In genomic region chr6:30915591-30915946, GRCh38 we compare ENCODE assay signal across 8 cellular contexts. TPM values are rescaled to one million over a fixed set of nuclear protein-coding genes. Genes with fewer than 3 reads are reported as not detected.
DNase-seq lines count a peak whose midpoint lies in the region; ATAC-seq and TF ChIP-seq lines count a peak whose summit lies in the region.

No MANE protein-coding gene starts in this region.

- peaks cover 0 to 21% (median 9%) of the 10 kb centered on the region in 4 donors for H3K4me1 ChIP-seq in right lobe of liver
- peaks cover 0 to 31% (median 25%) of the 10 kb centered on the region in 4 donors for H3K4me1 ChIP-seq in tibial artery

- H3K9me3 ChIP-seq in right lobe of liver: no peaks in the 10 kb centered on the region
- H3K9me3 ChIP-seq in tibial artery: no peaks in the 10 kb centered on the region

- TF ChIP-seq CTCF in LNCAP (IDR thresholded peaks at IDR 0.05) (peak; percentile 62), right lobe of liver (IDR thresholded peaks at IDR 0.05) (peak; percentile 38 to 67 (median 60)), tibial artery (IDR thresholded peaks at IDR 0.05) (peak; percentile 25 to 57)

- no peaks in the 10 kb centered on the region for H3K27me3 ChIP-seq in right lobe of liver
- no peaks in the 10 kb centered on the region for H3K27me3 ChIP-seq in tibial artery

- H3K36me3 ChIP-seq in right lobe of liver (peaks cover 0 to 33% (median 13%) of the 10 kb centered on the region in 4 donors), tibial artery (peaks cover 20 to 62% (median 46%) of the 10 kb centered on the region in 3 donors)

- WGBS in right lobe of liver (ENCODE audit: insufficient coverage, low coverage, low lambda C conversion rate, missing lambda C conversion rate): 12% methylated on average over 5 of the region's 5 CpGs

- no peak for TF ChIP-seq POLR2A in right lobe of liver (IDR thresholded peaks at IDR 0.05)

- intact Hi-C loops in right lobe of liver (cut with DNase I): no loop called here
- intact Hi-C loops in tibial artery (cut with DNase I; ENCODE audit: low total_unique reads): loop anchor here (2.0 kb wide), 1 partner anchor 171 kb away; no protein-coding TSS in a partner anchor

- H3K27ac ChIP-seq in right lobe of liver (peak overlapping the region in 2 of 3 donors; percentile 87 to 96), tibial artery (peak overlapping the region; percentile 85 to 87)

- H3K4me3 ChIP-seq in right lobe of liver (peak overlapping the region in 1 of 3 donors; percentile 91), tibial artery (no peak overlapping the region)

- ATAC-seq in right lobe of liver: peak in 1 of 4 donors; percentile 38
- no peak for ATAC-seq in HG03460 (IDR thresholded peaks at IDR 0.05; ENCODE audit: unreplicated experiment)

- DNase-seq in NCI-H2081 (lab: John Stamatoyannopoulos, UW): peak; percentile 36 to 37
- no peak for DNase-seq in NCI-H2081 treated with DMSO at 0.1 percent for 48 hours (lab: John Stamatoyannopoulos, UW)
- DNase-seq in SK-N-DZ (ENCODE audit: low spot score): peak; percentile 69
- peak; percentile 78 for DNase-seq in dermis blood vessel endothelial cell
- DNase-seq in right lobe of liver: peak in 1 of 3 donors; percentile 50
- no peak for DNase-seq in tibial artery

RNA-seq across cellular contexts. Expression of gene VARS2, which starts 1.5 kb away (rescaled TPM):
- 45.0 and 46.3 TPM in 2 replicates for polyA plus RNA-seq in SK-N-DZ (2014; cell fraction: cytosol; rRNA removed)
- 264 and 303 TPM in 2 replicates for polyA plus RNA-seq in SK-N-DZ (2014; cell fraction: nucleus; rRNA removed)
- 11.7 and 20.5 TPM in 2 replicates for total RNA-seq in dermis blood vessel endothelial cell
- total RNA-seq in right lobe of liver: 10 to 100 TPM; 21.5 to 36.1 (median 25.9) TPM

RNA-seq across cellular contexts. Expression of gene GTF2H4, which starts 7.6 kb away (rescaled TPM):
- 21.0 and 21.8 TPM in 2 replicates for polyA plus RNA-seq in SK-N-DZ (2014; cell fraction: cytosol; rRNA removed)
- polyA plus RNA-seq in SK-N-DZ (2014; cell fraction: nucleus; rRNA removed): 128 and 154 TPM in 2 replicates
- 16.2 and 26.4 TPM in 2 replicates for total RNA-seq in dermis blood vessel endothelial cell
- total RNA-seq in right lobe of liver: 10 to 100 TPM in 4 of 6 experiments, 1 to 10 TPM in 2; 3.6 to 21.1 (median 17.3) TPM

RNA-seq across cellular contexts. Expression of gene SFTA2, which starts 16.4 kb away (rescaled TPM):
- not detected in 2 replicates for polyA plus RNA-seq in SK-N-DZ (2014; cell fraction: cytosol; rRNA removed)
- polyA plus RNA-seq in SK-N-DZ (2014; cell fraction: nucleus; rRNA removed): not detected in 2 replicates
- not detected in 2 replicates for total RNA-seq in dermis blood vessel endothelial cell
- not detected for total RNA-seq in right lobe of liver

RNA-seq across cellular contexts. Expression of gene MUCL3, which starts 25.2 kb away (rescaled TPM):
- polyA plus RNA-seq in SK-N-DZ (2014; cell fraction: cytosol; rRNA removed): not detected in 2 replicates
- not detected in 2 replicates for polyA plus RNA-seq in SK-N-DZ (2014; cell fraction: nucleus; rRNA removed)
- total RNA-seq in dermis blood vessel endothelial cell (not detected in 2 replicates), right lobe of liver (not detected)

RNA-seq across cellular contexts. Expression of gene DDR1, which starts 31.2 kb away (rescaled TPM):
- 14.3 and 120 TPM in 2 replicates for polyA plus RNA-seq in SK-N-DZ (2014; cell fraction: cytosol; rRNA removed)
- 20.8 and 26.1 TPM in 2 replicates for polyA plus RNA-seq in SK-N-DZ (2014; cell fraction: nucleus; rRNA removed)
- total RNA-seq in dermis blood vessel endothelial cell: 8.5 and 9.1 TPM in 2 replicates
- 1 to 10 TPM; 3.2 to 9.9 (median 5.0) TPM for total RNA-seq in right lobe of liver

Comparison
In these comparisons a context has a peak if more than half of its experiments do, and no peak if none do; other contexts are left out.
1. DNase-seq: peak in NCI-H2081 (2 of 2), SK-N-DZ (single experiment) and dermis blood vessel endothelial cell (single experiment); none in NCI-H2081 treated with DMSO at 0.1 percent for 48 hours (single experiment) and tibial artery (0 of 2).
2. Peak in every context shown above with its lines, with median percentiles within 50 percentile points of each other: CTCF ChIP-seq.